Comparison of ENCODE assay signal across 8 cellular contexts in the genomic region with DNA sequence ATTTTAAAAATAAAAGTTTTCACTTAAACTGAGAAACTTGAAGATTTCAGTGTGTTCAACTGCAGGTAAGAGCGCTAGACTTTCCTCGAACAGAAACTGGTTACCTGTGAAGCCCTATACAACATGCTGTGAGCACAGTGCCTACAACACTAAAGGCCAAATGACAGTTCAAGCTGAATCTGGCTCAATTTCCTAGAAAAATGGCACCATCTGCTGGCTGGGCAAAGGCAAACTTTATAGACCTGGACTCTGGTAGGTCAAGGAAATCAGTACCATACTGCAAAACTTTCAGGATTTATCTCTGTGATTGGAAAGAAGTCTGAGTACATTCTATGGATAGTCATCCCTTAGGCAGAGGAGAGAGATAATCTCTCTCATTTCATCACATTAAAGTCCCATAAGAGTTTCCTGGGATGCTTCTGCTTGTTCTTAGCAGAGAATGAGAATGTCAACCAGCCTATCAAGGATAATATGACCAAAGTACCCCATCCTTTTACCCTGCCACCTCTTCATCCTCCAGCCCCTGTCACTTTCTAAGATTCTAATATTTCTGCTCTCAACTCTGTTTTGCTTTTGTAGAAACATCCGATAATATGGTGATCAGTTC. TPM values are rescaled to one million over a fixed set of nuclear protein-coding genes. Genes with fewer than 3 reads are reported as not detected.
A peak's percentile ranks its signal among the peaks of the same experiment; 100 is the strongest.
DNase-seq lines count a peak whose midpoint lies in the region; ATAC-seq and TF ChIP-seq lines count a peak whose summit lies in the region.

No MANE protein-coding gene starts in this region.

- H4K20me1 ChIP-seq in osteoblast (ENCODE audit: insufficient read depth, low read length), result no peaks in the 10 kb centered on the region

- H3K4me1 ChIP-seq in osteoblast (ENCODE audit: insufficient read depth, low read length), result peaks cover 13% of the 10 kb centered on the region

- H3K27me3 ChIP-seq in osteoblast (ENCODE audit: insufficient read depth, low read length), result peaks cover 9% of the 10 kb centered on the region

- no peaks in the 10 kb centered on the region for H3K36me3 ChIP-seq in osteoblast (ENCODE audit: insufficient read depth, low read length)

- H3K27ac ChIP-seq in osteoblast (ENCODE audit: low read depth, low read length), result no peak overlapping the region

- no peak overlapping the region for H2AFZ ChIP-seq in osteoblast (ENCODE audit: low read length)

- H3K4me3 ChIP-seq in epithelial cell of esophagus (ENCODE audit: low read length), result no peak overlapping the region
- H3K4me3 ChIP-seq in osteoblast (ENCODE audit: insufficient read depth, low read length), result no peak overlapping the region

- no peak overlapping the region for H3K4me2 ChIP-seq in osteoblast (ENCODE audit: insufficient read depth, low read length)

- peak; percentile 67 for DNase-seq in GM03348 (ENCODE audit: low spot score)
- DNase-seq in HS-27A (ENCODE audit: low read depth), result peak; percentile 48
- DNase-seq in OCI-M1 (lab: John Stamatoyannopoulos, UW), result peak; percentile 73
- peak; percentile 62 for DNase-seq in epithelial cell of esophagus (ENCODE audit: low read depth)
- DNase-seq in osteoblast (ENCODE audit: insufficient read length, low spot score, missing footprints), result no peak
- no peak for DNase-seq in stimulated activated CD4-positive, alpha-beta T cell treated with anti-CD3 and anti-CD28 coated beads, Interleukin-2, amount 100 ng/mL, for 24 hours

- H3K79me2 ChIP-seq in osteoblast (ENCODE audit: insufficient read depth, low read length), result no peaks in the 10 kb centered on the region

- no peak for ATAC-seq in HG02938 (IDR thresholded peaks at IDR 0.05; ENCODE audit: unreplicated experiment)
- ATAC-seq in GM21786 (IDR thresholded peaks at IDR 0.05; ENCODE audit: unreplicated experiment), result no peak

- TF ChIP-seq CTCF in epithelial cell of esophagus (IDR thresholded peaks at IDR 0.05; ENCODE audit: insufficient read depth, low read depth, low read length, missing control alignments) (peak; percentile 65), osteoblast (IDR thresholded peaks at IDR 0.05; ENCODE audit: extremely low read depth, low read depth, low read length) (peak; percentile 72)

- no peaks in the 10 kb centered on the region for H3K9me3 ChIP-seq in osteoblast (ENCODE audit: low read depth, low read length)

RNA-seq across cellular contexts. Expression of a gene that starts 31.8 kb away (rescaled TPM):
- total RNA-seq in osteoblast, result not detected in 2 replicates

Comparison
In these comparisons a context has a peak if more than half of its experiments do, and no peak if none do; other contexts are left out.
1. DNase-seq: peak in GM03348 (single experiment), HS-27A (single experiment), OCI-M1 (single experiment) and epithelial cell of esophagus (single experiment); none in osteoblast (single experiment) and stimulated activated CD4-positive, alpha-beta T cell treated with anti-CD3 and anti-CD28 coated beads, Interleukin-2, amount 100 ng/mL, for 24 hours (0 of 2).